In genomic region chr5:73171495-73171894, GRCh38 we compare ENCODE assay signal across 26 cellular contexts. TPM values are rescaled to one million over a fixed set of nuclear protein-coding genes. Genes with fewer than 3 reads are reported as not detected.
"Had no signal": no experiment of that assay in that cellular context is flagged by ENCODE, and none has a peak within 500 bp of the region (broad histone marks: within the 10 kb centered on the region; RNA-seq: fewer than 3 reads in every experiment).

No MANE protein-coding gene starts in this region.

- ATAC-seq: activated T-cell treated with anti-CD3 and anti-CD28 coated beads, Interleukin-2, amount 50 U/mL, for 72 hours; WTC11 had no signal

- H3K4me1 ChIP-seq: Peyer's patch had no signal

- H3K4me3 ChIP-seq: Peyer's patch had no signal

- H3K27ac ChIP-seq: Peyer's patch had no signal

- H3K27me3 ChIP-seq: Peyer's patch had no signal

- DNase-seq: activated CD4-positive, alpha-beta memory T cell treated with anti-CD3 and anti-CD28 coated beads for 36 hours; activated CD4-positive, alpha-beta T cell treated with anti-CD3 and anti-CD28 coated beads for 1 hour; activated CD4-positive, alpha-beta T cell treated with anti-CD3 and anti-CD28 coated beads, Interleukin-2, amount 10 ng/mL, durations not matched to agents 24 days and 14 days; activated CD8-positive, alpha-beta memory T cell treated with anti-CD3 and anti-CD28 coated beads for 24 hours; activated gamma-delta T cell treated with Interleukin-2 at 50 U/mL for 16 hours; activated naive CD4-positive, alpha-beta T cell treated with anti-CD3 and anti-CD28 coated beads, Interleukin-2, amount 10 ng/mL, durations not matched to agents 7 days and 5 days; activated naive CD8-positive, alpha-beta T cell treated with anti-CD3 and anti-CD28 coated beads for 36 hours; activated T-cell treated with anti-CD3 and anti-CD28 coated beads, Interleukin-2, amount 50 U/mL, for 72 hours; cerebellar nuclear complex; Kasumi-1; KBM-7; NCI-H1048; NCI-H146; NCI-H187 treated with DMSO at 0.1 percent for 48 hours; NCI-H2081 treated with DMSO at 0.1 percent for 48 hours; NCI-H2171 treated with DMSO at 0.1 percent for 48 hours; NCI-H345; NCI-H510A; NCI-H526 treated with DMSO at 0.1 percent for 48 hours; OCI-M1; Peyer's patch; SHP77 treated with DMSO at 0.1 percent for 48 hours had no signal

- H3K36me3 ChIP-seq: Peyer's patch had no signal

- H3K9me3 ChIP-seq: Peyer's patch had no signal

RNA-seq across cellular contexts. Expression of gene TMEM174, which starts 1.5 kb away (rescaled TPM):
- total RNA-seq: activated CD4-positive, alpha-beta memory T cell treated with anti-CD3 and anti-CD28 coated beads for 36 hours; activated CD4-positive, alpha-beta T cell treated with anti-CD3 and anti-CD28 coated beads, Interleukin-2, amount 10 ng/mL, durations not matched to agents 24 days and 14 days; activated naive CD8-positive, alpha-beta T cell treated with anti-CD3 and anti-CD28 coated beads for 36 hours; activated T-cell treated with anti-CD3 and anti-CD28 coated beads, Interleukin-2, amount 50 U/mL, for 72 hours; activated T-helper 2 cell treated with anti-CD3 and anti-CD28 coated beads, Interferon-gamma antibody, Interleukin-2, Interleukin-4, amounts not matched to agents 10 μg/mL and 5 μg/mL and 100 μg/mL, durations not matched to agents 14 hours and 24 hours and 36 hours; cardiac septum; Peyer's patch; SK-MEL-5; WTC11 had no signal

RNA-seq across cellular contexts. Expression of gene TMEM171, which starts 51.1 kb away (rescaled TPM):
- total RNA-seq: activated CD4-positive, alpha-beta memory T cell treated with anti-CD3 and anti-CD28 coated beads for 36 hours; activated CD4-positive, alpha-beta T cell treated with anti-CD3 and anti-CD28 coated beads, Interleukin-2, amount 10 ng/mL, durations not matched to agents 24 days and 14 days; activated naive CD8-positive, alpha-beta T cell treated with anti-CD3 and anti-CD28 coated beads for 36 hours; activated T-cell treated with anti-CD3 and anti-CD28 coated beads, Interleukin-2, amount 50 U/mL, for 72 hours; activated T-helper 2 cell treated with anti-CD3 and anti-CD28 coated beads, Interferon-gamma antibody, Interleukin-2, Interleukin-4, amounts not matched to agents 10 μg/mL and 5 μg/mL and 100 μg/mL, durations not matched to agents 14 hours and 24 hours and 36 hours; cardiac septum had no signal
